Comparison of ENCODE assay signal across 28 cellular contexts in genomic region chr12:117525766-117526165, GRCh38.
"Had no signal": no experiment of that assay in that cellular context is flagged by ENCODE, and none has a peak within 500 bp of the region (broad histone marks: within the 10 kb centered on the region; RNA-seq: fewer than 3 reads in every experiment).

No MANE protein-coding gene starts in this region.

- FAIRE-seq: astrocyte had no signal

- H3K4me1 ChIP-seq: esophagus muscularis mucosa, foreskin keratinocyte, heart left ventricle had no signal

- H3K27ac ChIP-seq: brain microvascular endothelial cell, coronary artery, dorsolateral prefrontal cortex, esophagus muscularis mucosa, foreskin keratinocyte, gastrocnemius medialis, heart left ventricle had no signal

- H3K4me3 ChIP-seq: coronary artery, dorsolateral prefrontal cortex, esophagus muscularis mucosa, gastrocnemius medialis, heart left ventricle had no signal

- H3K9me3 ChIP-seq: gastrocnemius medialis had no signal

- H3K27me3 ChIP-seq: brain microvascular endothelial cell, dorsolateral prefrontal cortex, foreskin keratinocyte, gastrocnemius medialis had no signal

- H3K36me3 ChIP-seq: brain microvascular endothelial cell, esophagus muscularis mucosa, gastrocnemius medialis, heart left ventricle had no signal

- ATAC-seq: activated CD8-positive, alpha-beta T cell treated with anti-CD3 and anti-CD28 coated beads for 36 hours; activated T-cell treated with anti-CD3 and anti-CD28 coated beads, Interleukin-2, amount 50 U/mL, for 4 hours; activated T-helper 17 cell treated with anti-CD3 and anti-CD28 coated beads, Interleukin-2, amount 50 U/mL, for 72 hours; foreskin keratinocyte; gastrocnemius medialis; WTC11 had no signal

- DNase-seq: activated CD4-positive, alpha-beta T cell treated with anti-CD3 and anti-CD28 coated beads for 1 hour; activated CD4-positive, alpha-beta T cell treated with anti-CD3 and anti-CD28 coated beads for 48 hours; activated CD4-positive, alpha-beta T cell treated with anti-CD3 and anti-CD28 coated beads, Interleukin-2, amount 50 U/mL, for 1 hour; activated CD4-positive, alpha-beta T cell treated with anti-CD3 and anti-CD28 coated beads, Interleukin-2, amount 50 U/mL, for 48 hours; activated CD8-positive, alpha-beta memory T cell treated with anti-CD3 and anti-CD28 coated beads for 24 hours; activated CD8-positive, alpha-beta T cell treated with anti-CD3 and anti-CD28 coated beads for 36 hours; activated effector memory CD4-positive, alpha-beta T cell treated with Interleukin-2 at 50 U/mL for 16 hours; activated gamma-delta T cell treated with Interleukin-2 at 50 U/mL for 16 hours; activated naive CD4-positive, alpha-beta T cell treated with anti-CD3 and anti-CD28 coated beads, Interleukin-2, amount 50 U/mL, for 16 hours; activated naive CD4-positive, alpha-beta T cell treated with Interleukin-2 at 50 U/mL for 16 hours; activated T-cell treated with anti-CD3 and anti-CD28 coated beads, Interleukin-2, amount 50 U/mL, for 4 hours; amniotic stem cell; anterior cingulate cortex; brain microvascular endothelial cell; dorsolateral prefrontal cortex; effector memory CD4-positive, alpha-beta T cell; erythroblast; foreskin keratinocyte; gastrocnemius medialis; glutamatergic neuron; heart left ventricle; T-helper 1 cell; T-helper 2 cell had no signal
